In the genomic region with DNA sequence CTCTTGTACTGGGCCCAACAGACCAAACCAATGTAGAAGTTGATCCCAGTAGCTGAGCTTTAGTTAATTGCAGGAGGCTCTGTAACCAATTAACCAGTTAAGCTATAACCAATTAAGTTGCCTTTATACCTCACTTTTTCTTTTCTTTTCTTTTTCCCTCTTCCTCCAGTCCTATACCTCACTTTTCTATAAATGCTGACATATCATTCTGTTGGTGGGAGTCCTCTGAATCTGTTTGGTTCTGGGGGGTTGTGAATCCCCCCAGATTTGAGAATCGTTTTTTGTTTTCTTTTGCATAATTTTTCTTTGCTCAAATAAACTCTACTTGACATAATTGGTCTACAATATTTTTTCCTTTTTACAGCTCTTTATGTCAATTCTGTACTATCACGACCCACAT, we compare ENCODE assay signal across 9 cellular contexts. TPM values are rescaled to one million over a fixed set of nuclear protein-coding genes. Genes with fewer than 3 reads are reported as not detected.
"Had no signal": no experiment of that assay in that cellular context is flagged by ENCODE, and none has a peak within 500 bp of the region (broad histone marks: within the 10 kb centered on the region; RNA-seq: fewer than 3 reads in every experiment).

No MANE protein-coding gene starts in this region.

- FAIRE-seq: G401.6, GM12878, GM12891, GM12892, GM18507, GM19239 had no signal

- DNase-seq: GDM1, GF-D8 had no signal

- ATAC-seq: GM12878 had no signal

- H3K4me3 ChIP-seq: GM12878 had no signal

RNA-seq across cellular contexts. Expression of a gene that starts 38.1 kb away (rescaled TPM):
- total RNA-seq: G401, GM12878 had no signal
